In the genomic region with DNA sequence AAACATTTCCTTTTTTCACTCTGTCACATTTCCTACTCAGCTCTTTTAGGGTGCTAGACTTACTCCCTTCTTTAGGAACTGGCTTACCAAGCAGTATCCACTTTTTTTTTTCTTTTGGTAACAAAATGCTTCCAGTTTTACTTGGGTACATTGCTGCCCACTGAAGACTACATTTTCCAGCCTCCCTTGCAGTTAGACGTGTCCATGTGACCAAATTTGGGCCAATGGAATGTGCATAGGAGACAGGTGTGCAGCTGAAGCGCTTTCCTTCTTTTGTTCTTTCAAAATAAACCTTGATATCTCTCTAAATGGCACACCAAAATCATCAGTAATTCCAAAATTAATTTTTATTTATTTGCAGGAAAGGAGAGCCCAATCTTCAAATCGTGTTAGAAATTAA, we compare ENCODE assay signal across 17 cellular contexts.
"Had no signal": no experiment of that assay in that cellular context is flagged by ENCODE, and none has a peak within 500 bp of the region (broad histone marks: within the 10 kb centered on the region; RNA-seq: fewer than 3 reads in every experiment).

No MANE protein-coding gene starts in this region.

- H3K9me3 ChIP-seq: esophagus squamous epithelium, prostate gland, spleen, thoracic aorta, transverse colon had no signal

- DNase-seq: dermis blood vessel endothelial cell; esophagus squamous epithelium; foreskin fibroblast; kidney glomerular epithelial cell; mammary epithelial cell; naive B cell; spleen; stimulated activated CD4-positive, alpha-beta T cell treated with anti-CD3 and anti-CD28 coated beads, Interleukin-15, amount 100 ng/mL, for 24 hours; stimulated activated CD4-positive, alpha-beta T cell treated with anti-CD3 and anti-CD28 coated beads, Interleukin-1b, Interleukin-23, amount 100 ng/mL, for 48 hours; stimulated activated CD4-positive, alpha-beta T cell treated with anti-CD3 and anti-CD28 coated beads, Interleukin-4, amount 100 ng/mL, for 24 hours; transverse colon had no signal

- H2AFZ ChIP-seq: parathyroid adenoma had no signal

- ATAC-seq: left lobe of liver; sciatic nerve; stimulated activated memory B cell treated with anti-CD40 and anti-IgM and Interleukin-4, amounts not matched to agents 10 μg/mL and 1 μg/mL and 100 μg/mL, for 72 hours had no signal

- H3K4me3 ChIP-seq: esophagus squamous epithelium, prostate gland, thoracic aorta, transverse colon had no signal

- H3K27me3 ChIP-seq: esophagus squamous epithelium, spleen, transverse colon had no signal

- H3K36me3 ChIP-seq: esophagus squamous epithelium, prostate gland, spleen, thoracic aorta, transverse colon had no signal

- H3K4me1 ChIP-seq: esophagus squamous epithelium, parathyroid adenoma, prostate gland, spleen, transverse colon had no signal

- H3K79me2 ChIP-seq: parathyroid adenoma had no signal

- H3K9ac ChIP-seq: parathyroid adenoma had no signal

- H3K27ac ChIP-seq: esophagus squamous epithelium, parathyroid adenoma, prostate gland, thoracic aorta, transverse colon had no signal
